30 cellular contexts compared by ENCODE assay signal in the genomic region with DNA sequence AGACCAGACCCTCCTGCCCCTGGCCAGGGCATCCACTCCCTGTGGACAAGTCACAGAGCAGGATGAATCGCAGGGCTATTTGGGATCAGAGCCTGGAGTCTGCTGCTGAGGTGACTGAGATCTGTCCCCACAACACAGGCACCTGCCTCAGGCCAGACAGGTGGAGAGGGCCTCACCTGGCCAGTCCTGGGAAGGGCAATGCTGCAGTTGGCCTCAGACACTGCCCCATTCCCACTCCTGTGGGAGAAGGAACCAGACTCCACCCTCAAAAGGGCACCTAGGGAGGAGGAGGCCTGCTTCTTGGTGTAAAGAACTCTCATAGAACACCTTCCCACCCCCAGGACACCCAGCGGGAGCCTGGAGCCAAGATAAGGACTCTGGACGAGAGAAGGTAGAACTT. TPM values are rescaled to one million over a fixed set of nuclear protein-coding genes. Genes with fewer than 3 reads are reported as not detected.
DNase-seq lines count a peak whose midpoint lies in the region; ATAC-seq and TF ChIP-seq lines count a peak whose summit lies in the region.
"Had no signal": no experiment of that assay in that cellular context is flagged by ENCODE, and none has a peak within 500 bp of the region (broad histone marks: within the 10 kb centered on the region; RNA-seq: fewer than 3 reads in every experiment).

No MANE protein-coding gene starts in this region.

- H3K27ac Mint-ChIP-seq in GM23338: no peak overlapping the region
- H3K27ac Mint-ChIP-seq in type B pancreatic cell: peak overlapping the region; percentile 49
- no peak overlapping the region for H3K27ac Mint-ChIP-seq in activated CD8-positive, alpha-beta memory T cell treated with anti-CD3 and anti-CD28 coated beads, Interleukin-2, amount 10 ng/mL, durations not matched to agents 7 days and 5 days
- H3K27ac Mint-ChIP-seq: activated CD4-positive, alpha-beta T cell treated with anti-CD3 and anti-CD28 coated beads, Interleukin-2, amount 10 ng/mL, durations not matched to agents 24 days and 14 days; activated naive CD8-positive, alpha-beta T cell; CD4-positive, CD25-positive, alpha-beta regulatory T cell; H9; WTC11 had no signal

- H3K27me3 ChIP-seq in GM23338 (ENCODE audit: insufficient read depth): no peaks in the 10 kb centered on the region
- H3K27me3 ChIP-seq: sigmoid colon, transverse colon had no signal

- H3K9me3 ChIP-seq in OCI-LY7 (ENCODE audit: low read length): no peaks in the 10 kb centered on the region
- H3K9me3 ChIP-seq: transverse colon had no signal

- H3K9me2 ChIP-seq in GM23338 (ENCODE audit: insufficient read depth) (no peaks in the 10 kb centered on the region), OCI-LY7 (ENCODE audit: insufficient read depth, low read length) (no peaks in the 10 kb centered on the region)

- H3K27ac ChIP-seq in GM23338 (ENCODE audit: low read depth) (no peak overlapping the region), OCI-LY7 (ENCODE audit: low read depth, low read length, poor library complexity, severe bottlenecking) (no peak overlapping the region)
- H3K27ac ChIP-seq: sigmoid colon, transverse colon had no signal

- H3K79me2 ChIP-seq in GM23338 (replicated peaks; ENCODE audit: insufficient read depth) (no peaks in the 10 kb centered on the region), OCI-LY7 (ENCODE audit: insufficient read depth, low read depth, low read length) (no peaks in the 10 kb centered on the region)

- H4K20me1 ChIP-seq in GM23338 (replicated peaks; ENCODE audit: insufficient read depth) (no peaks in the 10 kb centered on the region), OCI-LY7 (ENCODE audit: insufficient read depth, low read length) (no peaks in the 10 kb centered on the region)

- H3K9me3 Mint-ChIP-seq in GM23338: peaks cover 4% of the 10 kb centered on the region; the same call in 1 of the 3 replicates
- peaks cover 15% of the 10 kb centered on the region for H3K9me3 Mint-ChIP-seq in type B pancreatic cell
- no peaks in the 10 kb centered on the region for H3K9me3 Mint-ChIP-seq in activated CD8-positive, alpha-beta memory T cell treated with anti-CD3 and anti-CD28 coated beads, Interleukin-2, amount 10 ng/mL, durations not matched to agents 7 days and 5 days (ENCODE audit: low read depth)
- H3K9me3 Mint-ChIP-seq: activated CD4-positive, alpha-beta T cell treated with anti-CD3 and anti-CD28 coated beads, Interleukin-2, amount 10 ng/mL, durations not matched to agents 24 days and 14 days had no signal

- no peak overlapping the region for H3K4me2 ChIP-seq in GM23338
- H3K4me2 ChIP-seq in OCI-LY7 (ENCODE audit: low read length): peak overlapping the region; percentile 32; the same call in 1 of the 2 replicates

- DNase-seq in GM23338 (ENCODE audit: low spot score) (no peak), OCI-LY7 (ENCODE audit: low spot score) (no peak), left colon (no peak), type B pancreatic cell (ENCODE audit: extremely low spot score, unreplicated experiment) (no peak)
- no peak for DNase-seq in activated CD8-positive, alpha-beta memory T cell treated with anti-CD3 and anti-CD28 coated beads, Interleukin-2, amount 10 ng/mL, durations not matched to agents 7 days and 5 days
- DNase-seq in effector CD4-positive, alpha-beta T cell: no peak
- DNase-seq: activated CD4-positive, alpha-beta T cell treated with anti-CD3 and anti-CD28 coated beads, Interleukin-2, amount 10 ng/mL, durations not matched to agents 24 days and 14 days; activated CD8-positive, alpha-beta memory T cell treated with anti-CD3 and anti-CD28 coated beads for 24 hours; activated effector memory CD4-positive, alpha-beta T cell treated with anti-CD3 and anti-CD28 coated beads, Interleukin-2, amount 50 U/mL, for 16 hours; activated T-cell treated with anti-CD3 and anti-CD28 coated beads, Interleukin-2, amount 50 U/mL, for 1 hour; aorta; CD4-positive, CD25-positive, alpha-beta regulatory T cell; effector CD8-positive, alpha-beta T cell; glutamatergic neuron; H9; Karpas-422; left ventricle myocardium superior; mesendoderm; NCI-H1436 treated with DMSO at 0.1 percent for 48 hours; NCI-H2107; NCI-H774; sigmoid colon; stimulated activated CD4-positive, alpha-beta T cell treated with anti-CD3 and anti-CD28 coated beads, Interleukin-4, amount 100 ng/mL, for 1 hour; transverse colon had no signal

- H3K27me3 Mint-ChIP-seq in GM23338 (ENCODE audit: insufficient read depth, low read depth, poor library complexity): peaks cover 7% of the 10 kb centered on the region
- H3K27me3 Mint-ChIP-seq in type B pancreatic cell: no peaks in the 10 kb centered on the region
- peaks cover 9% of the 10 kb centered on the region for H3K27me3 Mint-ChIP-seq in activated CD8-positive, alpha-beta memory T cell treated with anti-CD3 and anti-CD28 coated beads, Interleukin-2, amount 10 ng/mL, durations not matched to agents 7 days and 5 days

- intact Hi-C loops in OCI-LY7 (cut with micrococcal nuclease; ENCODE audit: unreplicated experiment) (no loop called here), left colon (cut with DNase I, micrococcal nuclease) (loop anchor here in 1 of 2 donors (10.0 kb wide), 1 partner anchor 67 kb away; no protein-coding TSS in a partner anchor)

- H3K4me3 ChIP-seq in GM23338 (no peak overlapping the region), OCI-LY7 (ENCODE audit: low read depth, low read length, poor library complexity, severe bottlenecking) (no peak overlapping the region)
- H3K4me3 ChIP-seq: sigmoid colon, transverse colon had no signal

- POLR2A ChIA-PET in OCI-LY7 (lab: Charles Lee): no interaction called here

- TF ChIP-seq CTCF in GM23338 (conservative IDR thresholded peaks at IDR 0.05; ENCODE audit: low read depth in 2 of 2) (no peak), OCI-LY7 (conservative IDR thresholded peaks at IDR 0.05; ENCODE audit: low read length) (no peak), type B pancreatic cell (conservative IDR thresholded peaks at IDR 0.05) (no peak)

- H2AFZ ChIP-seq in GM23338 (peak overlapping the region; percentile 72; the same call in 1 of the 2 replicates), OCI-LY7 (ENCODE audit: low read length) (no peak overlapping the region)

- ATAC-seq in GM23338: no peak; the same call in 2 of the 3 replicates
- peak; percentile 20 for ATAC-seq in left colon
- ATAC-seq in GM18867 (IDR thresholded peaks at IDR 0.05; ENCODE audit: unreplicated experiment): no peak
- no peak for ATAC-seq in activated CD8-positive, alpha-beta memory T cell treated with anti-CD3 and anti-CD28 coated beads, Interleukin-2, amount 10 ng/mL, durations not matched to agents 7 days and 5 days
- ATAC-seq: left ventricle myocardium superior, WTC11 had no signal

- no TSS peak for BruUV-seq in OCI-LY7 (replicated peaks; lab: Mats Ljungman, UMichigan)

- H3K4me1 Mint-ChIP-seq in GM23338 (peaks cover 17% of the 10 kb centered on the region), type B pancreatic cell (ENCODE audit: unreplicated experiment) (peaks cover 12% of the 10 kb centered on the region)
- peaks cover 7% of the 10 kb centered on the region for H3K4me1 Mint-ChIP-seq in activated CD8-positive, alpha-beta memory T cell treated with anti-CD3 and anti-CD28 coated beads, Interleukin-2, amount 10 ng/mL, durations not matched to agents 7 days and 5 days

- H3K4me1 ChIP-seq in GM23338 (ENCODE audit: insufficient read depth) (peaks cover 10% of the 10 kb centered on the region), OCI-LY7 (ENCODE audit: insufficient read depth, low read length, poor library complexity, severe bottlenecking) (no peaks in the 10 kb centered on the region)

- H3K36me3 ChIP-seq in GM23338 (ENCODE audit: insufficient read depth) (no peaks in the 10 kb centered on the region), OCI-LY7 (ENCODE audit: insufficient read depth, low read length) (no peaks in the 10 kb centered on the region)
- H3K36me3 ChIP-seq: sigmoid colon, transverse colon had no signal

- H3K36me3 Mint-ChIP-seq in GM23338 (ENCODE audit: low read depth) (no peaks in the 10 kb centered on the region; the same call in 2 of the 3 replicates), type B pancreatic cell (peaks cover 4% of the 10 kb centered on the region)
- H3K36me3 Mint-ChIP-seq in activated CD8-positive, alpha-beta memory T cell treated with anti-CD3 and anti-CD28 coated beads, Interleukin-2, amount 10 ng/mL, durations not matched to agents 7 days and 5 days: no peaks in the 10 kb centered on the region
- H3K36me3 Mint-ChIP-seq: activated naive CD8-positive, alpha-beta T cell; CD4-positive, CD25-positive, alpha-beta regulatory T cell; WTC11 had no signal

- no peak overlapping the region for H3K4me3 Mint-ChIP-seq in GM23338
- H3K4me3 Mint-ChIP-seq in type B pancreatic cell: no peak overlapping the region
- no peak overlapping the region for H3K4me3 Mint-ChIP-seq in activated CD8-positive, alpha-beta memory T cell treated with anti-CD3 and anti-CD28 coated beads, Interleukin-2, amount 10 ng/mL, durations not matched to agents 7 days and 5 days
- H3K4me3 Mint-ChIP-seq: activated CD4-positive, alpha-beta T cell treated with anti-CD3 and anti-CD28 coated beads, Interleukin-2, amount 10 ng/mL, durations not matched to agents 24 days and 14 days; activated naive CD8-positive, alpha-beta T cell; CD4-positive, CD25-positive, alpha-beta regulatory T cell; H9; WTC11 had no signal

- CTCF ChIA-PET in OCI-LY7 (lab: Charles Lee; ENCODE audit: unreplicated experiment): interaction anchor here (0.6 kb wide), 1 partner anchor 59 kb away, joined by 3 read pairs; no protein-coding TSS in a partner anchor
- CTCF ChIA-PET in activated CD8-positive, alpha-beta memory T cell treated with anti-CD3 and anti-CD28 coated beads, Interleukin-2, amount 10 ng/mL, durations not matched to agents 7 days and 5 days (lab: Charles Lee): interaction anchor here (1.2 to 1.6 kb wide), 2 partner anchors 17 to 66 kb away, joined by 3 to 4 read pairs; no protein-coding TSS in a partner anchor

- H3F3A ChIP-seq in GM23338 (replicated peaks; ENCODE audit: low read depth): 0 out of 2 replicates have a peak, but pooled peaks cover 3% of the 10 kb centered on the region

TF ChIP-seq in GM23338, 12 proteins besides CTCF, POLR2A, EP300 and RAD21 (continues in another document):
- TF ChIP-seq POLR2AphosphoS5 (IDR thresholded peaks at IDR 0.05; ENCODE audit: low read depth): no peak
- no peak for TF ChIP-seq EZH2 (IDR thresholded peaks at IDR 0.05; ENCODE audit: low read depth, unreplicated experiment)
- TF ChIP-seq NANOG (IDR thresholded peaks at IDR 0.05; ENCODE audit: borderline replicate concordance): no peak
- no peak for TF ChIP-seq ZNF331 (CRISPR knock-in tag; IDR thresholded peaks at IDR 0.05; ENCODE audit: low read depth)

RNA-seq across cellular contexts. Expression of gene PLEKHG6, which starts 48.3 kb away (rescaled TPM):
- 21.3 and 174 TPM in 2 replicates for total RNA-seq in GM23338 (2014; rRNA removed; shearing (Covaris generic))
- polyA plus RNA-seq in GM23338 (2016; fragmentation: Nextera tagmentation; extraction: Ambion mirVana): 15.7 and 18.0 TPM in 2 replicates
- not detected in 2 replicates for total RNA-seq in OCI-LY7 (2014; rRNA removed; shearing (Covaris generic))
- total RNA-seq in OCI-LY7 (2022) (not detected in 2 replicates), left colon (100 to 1,000 TPM; 140 to 147 TPM), type B pancreatic cell (ENCODE audit: low replicate concordance) (32.4 and 115 TPM in 2 replicates)
- total RNA-seq in activated CD8-positive, alpha-beta memory T cell treated with anti-CD3 and anti-CD28 coated beads, Interleukin-2, amount 10 ng/mL, durations not matched to agents 7 days and 5 days: not detected
- total RNA-seq: activated CD4-positive, alpha-beta T cell treated with anti-CD3 and anti-CD28 coated beads, Interleukin-2, amount 10 ng/mL, durations not matched to agents 24 days and 14 days; CD4-positive, CD25-positive, alpha-beta regulatory T cell; Daoy; myocyte; pulmonary artery endothelial cell had no signal

Comparison
In these comparisons a context has a peak if more than half of its experiments do, and no peak if none do; other contexts are left out.
1. RNA of gene PLEKHG6, which starts 48.3 kb away (total RNA-seq): 140 to 147 TPM in left colon, 32.4 to 115 TPM in type B pancreatic cell and 21.3 to 174 TPM in GM23338; not detected in activated CD8-positive, alpha-beta memory T cell treated with anti-CD3 and anti-CD28 coated beads, Interleukin-2, amount 10 ng/mL, durations not matched to agents 7 days and 5 days and not detected in OCI-LY7; every median in the first group is over 10 times any median in the second.